Comparison of ENCODE assay signal across 12 cellular contexts in the genomic region with DNA sequence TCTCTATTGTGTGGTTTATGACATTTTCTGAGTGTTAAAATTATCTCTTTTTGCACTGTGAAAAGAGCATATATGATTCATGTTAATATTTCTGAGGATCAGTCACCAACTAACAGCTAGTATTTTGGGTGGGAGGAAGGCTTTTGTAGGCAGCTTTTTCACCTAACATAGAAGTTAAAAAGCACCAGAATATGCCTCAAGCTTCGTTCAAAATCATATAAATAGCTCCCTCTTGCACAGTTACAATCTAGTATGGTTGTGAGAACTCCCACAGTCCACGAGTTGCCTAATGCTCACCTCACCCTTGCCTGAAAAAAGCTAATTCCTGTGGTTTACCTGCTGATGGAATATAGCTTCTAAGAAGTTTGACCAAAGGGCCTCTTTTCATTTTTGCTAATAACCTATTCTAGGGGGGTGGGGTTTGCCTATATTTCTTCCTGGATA.
DNase-seq lines count a peak whose midpoint lies in the region; ATAC-seq and TF ChIP-seq lines count a peak whose summit lies in the region.
"Had no signal": no experiment of that assay in that cellular context is flagged by ENCODE, and none has a peak within 500 bp of the region (broad histone marks: within the 10 kb centered on the region; RNA-seq: fewer than 3 reads in every experiment).

No MANE protein-coding gene starts in this region.

- intact Hi-C loops in vagina (cut with DNase I) = no loop called here

- H3K27me3 ChIP-seq in adipocyte (replicated peaks; ENCODE audit: control insufficient read depth, insufficient read depth, low read length) (no peaks in the 10 kb centered on the region), fibroblast of lung (ENCODE audit: control insufficient read depth, insufficient read depth, low read length) (no peaks in the 10 kb centered on the region), vagina (no peaks in the 10 kb centered on the region)
- H3K27me3 ChIP-seq: BLaER1 treated with 17β-estradiol and CSF1 and Interleukin-3, amounts not matched to agents 10 nM and 100 nM had no signal

- H3K27ac ChIP-seq in fibroblast of lung (ENCODE audit: insufficient read depth, low read length) (peak overlapping the region; percentile 81), vagina (peak overlapping the region; percentile 83)

- H3K4me3 ChIP-seq in adipocyte (ENCODE audit: low read length) (peak overlapping the region; percentile 28), fibroblast of lung (replicated peaks in 1 of 4; ENCODE audit: control extremely low read depth in 1 of 4, insufficient read depth in 1 of 4, low read depth in 3 of 4, low read length in 4 of 4) (no peak overlapping the region), vagina (no peak overlapping the region)
- H3K4me3 ChIP-seq: BLaER1 treated with 17β-estradiol and CSF1 and Interleukin-3, amounts not matched to agents 10 nM and 100 nM had no signal

- H3K4me1 Mint-ChIP-seq in activated T-helper 17 cell treated with anti-CD3 and anti-CD28 coated beads, Interleukin-2, amount 50 U/mL, for 72 hours = peaks cover 16% of the 10 kb centered on the region

- ATAC-seq in activated T-helper 17 cell treated with anti-CD3 and anti-CD28 coated beads, Interleukin-2, amount 50 U/mL, for 72 hours (replicated peaks) = no peak
- no peak for ATAC-seq in HG03565 (IDR thresholded peaks at IDR 0.05; ENCODE audit: unreplicated experiment)
- ATAC-seq: naive thymus-derived CD4-positive, alpha-beta T cell had no signal

- H3K27ac Mint-ChIP-seq in activated T-helper 17 cell treated with anti-CD3 and anti-CD28 coated beads, Interleukin-2, amount 50 U/mL, for 72 hours = no peak overlapping the region
- H3K27ac Mint-ChIP-seq: activated naive CD4-positive, alpha-beta T cell treated with anti-CD3 and anti-CD28 coated beads for 36 hours had no signal

- H3K9ac ChIP-seq in adipocyte (ENCODE audit: low read length) (peak overlapping the region; percentile 79), fibroblast of lung (ENCODE audit: insufficient read depth, low read length) (no peak overlapping the region)
- H3K9ac ChIP-seq: BLaER1 treated with 17β-estradiol and CSF1 and Interleukin-3, amounts not matched to agents 10 nM and 100 nM had no signal

- no peak overlapping the region for H2AFZ ChIP-seq in fibroblast of lung (ENCODE audit: low read length)

- no peaks in the 10 kb centered on the region for H3K9me3 Mint-ChIP-seq in activated T-helper 17 cell treated with anti-CD3 and anti-CD28 coated beads, Interleukin-2, amount 50 U/mL, for 72 hours
- H3K9me3 Mint-ChIP-seq: activated naive CD4-positive, alpha-beta T cell treated with anti-CD3 and anti-CD28 coated beads for 36 hours; naive thymus-derived CD4-positive, alpha-beta T cell had no signal

- DNase-seq in adipocyte (ENCODE audit: low read depth) (peak; percentile 33), fibroblast of lung (ENCODE audit: low read depth in 2 of 2) (peak in 1 of 2 donors; percentile 54), putamen (ENCODE audit: low spot score) (peak; percentile 69), vagina (ENCODE audit: extremely low spot score in 2 of 2) (no peak), NCI-H2081 (lab: John Stamatoyannopoulos, UW) (no peak)
- DNase-seq: activated CD4-positive, alpha-beta T cell treated with anti-CD3 and anti-CD28 coated beads, Interleukin-2, amount 50 U/mL, for 1 hour; activated naive CD4-positive, alpha-beta T cell treated with anti-CD3 and anti-CD28 coated beads for 36 hours; left ventricle myocardium superior; naive thymus-derived CD4-positive, alpha-beta T cell had no signal

- H3K79me2 ChIP-seq in fibroblast of lung (ENCODE audit: control insufficient read depth, insufficient read depth, low read length) = no peaks in the 10 kb centered on the region

- H4K20me1 ChIP-seq in fibroblast of lung (ENCODE audit: control insufficient read depth, extremely low read depth, insufficient read depth, low read length) = no peaks in the 10 kb centered on the region
- H4K20me1 ChIP-seq: BLaER1 treated with 17β-estradiol and CSF1 and Interleukin-3, amounts not matched to agents 10 nM and 100 nM had no signal

- no peak for TF ChIP-seq CTCF in fibroblast of lung (conservative IDR thresholded peaks at IDR 0.05 in 1 of 2, IDR thresholded peaks at IDR 0.05 in 1 of 2; ENCODE audit: low read depth in 1 of 2, low read length in 2 of 2)
- no peak for TF ChIP-seq CTCF in vagina (IDR thresholded peaks at IDR 0.05)

- H3K9me3 ChIP-seq in adipocyte (ENCODE audit: control insufficient read depth, low read length) = no peaks in the 10 kb centered on the region
- no peaks in the 10 kb centered on the region for H3K9me3 ChIP-seq in fibroblast of lung (ENCODE audit: control insufficient read depth, insufficient read depth, low read depth, low read length)
- H3K9me3 ChIP-seq in vagina = no peaks in the 10 kb centered on the region
- H3K9me3 ChIP-seq: BLaER1 treated with 17β-estradiol and CSF1 and Interleukin-3, amounts not matched to agents 10 nM and 100 nM had no signal

- H3K4me3 Mint-ChIP-seq in activated T-helper 17 cell treated with anti-CD3 and anti-CD28 coated beads, Interleukin-2, amount 50 U/mL, for 72 hours = no peak overlapping the region
- H3K4me3 Mint-ChIP-seq: activated naive CD4-positive, alpha-beta T cell treated with anti-CD3 and anti-CD28 coated beads for 36 hours; naive thymus-derived CD4-positive, alpha-beta T cell had no signal

- H3K36me3 ChIP-seq in adipocyte (ENCODE audit: control insufficient read depth, insufficient read depth, low read length, severe bottlenecking) (no peaks in the 10 kb centered on the region), fibroblast of lung (ENCODE audit: control insufficient read depth, insufficient read depth, low read length) (no peaks in the 10 kb centered on the region), vagina (no peaks in the 10 kb centered on the region)

- peaks cover 4% of the 10 kb centered on the region for H3K36me3 Mint-ChIP-seq in activated T-helper 17 cell treated with anti-CD3 and anti-CD28 coated beads, Interleukin-2, amount 50 U/mL, for 72 hours (ENCODE audit: low read depth)

- TF ChIP-seq POLR2A in vagina (IDR thresholded peaks at IDR 0.05) = no peak

- peaks cover 22% of the 10 kb centered on the region for H3K4me1 ChIP-seq in adipocyte (ENCODE audit: control insufficient read depth, insufficient read depth, low read length)
- H3K4me1 ChIP-seq in fibroblast of lung (ENCODE audit: control insufficient read depth, extremely low read depth, insufficient read depth, low read length) = peaks cover 9% of the 10 kb centered on the region
- H3K4me1 ChIP-seq in vagina = peaks cover 50% of the 10 kb centered on the region

- H3K4me2 ChIP-seq in fibroblast of lung (ENCODE audit: extremely low read depth, insufficient read depth, low read length) = peak overlapping the region; percentile 53

- no peaks in the 10 kb centered on the region for H3K27me3 Mint-ChIP-seq in activated T-helper 17 cell treated with anti-CD3 and anti-CD28 coated beads, Interleukin-2, amount 50 U/mL, for 72 hours
- H3K27me3 Mint-ChIP-seq: naive thymus-derived CD4-positive, alpha-beta T cell had no signal

Comparison
In these comparisons a context has a peak if more than half of its experiments do, and no peak if none do; other contexts are left out.
1. DNase-seq: peak in adipocyte (single experiment) and putamen (single experiment); none in vagina (0 of 2) and NCI-H2081 (0 of 2).